ENCODE assay signal across 21 cellular contexts in genomic region chr3:67227030-67227429, GRCh38.
A peak's percentile ranks its signal among the peaks of the same experiment; 100 is the strongest.
DNase-seq lines count a peak whose midpoint lies in the region; ATAC-seq, FAIRE-seq and TF ChIP-seq lines count a peak whose summit lies in the region.
"Had no signal": no experiment of that assay in that cellular context is flagged by ENCODE, and none has a peak within 500 bp of the region (broad histone marks: within the 10 kb centered on the region; RNA-seq: fewer than 3 reads in every experiment).

No MANE protein-coding gene starts in this region.

- no peak for TF ChIP-seq EP300 in HepG2 (IDR thresholded peaks at IDR 0.05; ENCODE audit: low read depth in 2 of 2, low read length in 2 of 2)
- no peak for TF ChIP-seq EP300 in HepG2 (CRISPR knock-in tag; IDR thresholded peaks at IDR 0.05; ENCODE audit: borderline replicate concordance)

- WGBS in liver: 30% methylated on average over 1 of the region's 1 CpG
- 0% methylated on average over 1 of the region's 1 CpG for WGBS in HepG2 (ENCODE audit: low lambda C conversion rate)
- 40% methylated on average over 1 of the region's 1 CpG for WGBS in right cardiac atrium

- CTCF ChIA-PET in HepG2 (lab: Yijun Ruan, JAX; ENCODE audit: low intra/inter-chr PET ratio, low total read pairs): no interaction called here

- no peak for TF ChIP-seq RAD21 in liver (IDR thresholded peaks at IDR 0.05)
- no peak for TF ChIP-seq RAD21 in HepG2 (CRISPR knock-in tag; IDR thresholded peaks at IDR 0.05)

- H3K36me3 ChIP-seq in liver (ENCODE audit: control insufficient read depth in 4 of 4, insufficient read depth in 3 of 4, low read depth in 1 of 4, low read length in 3 of 4) (no peaks in the 10 kb centered on the region), HepG2 (replicated peaks in 1 of 2; ENCODE audit: control insufficient read depth in 1 of 2, insufficient read depth in 2 of 2, low read length in 2 of 2) (no peaks in the 10 kb centered on the region), parathyroid adenoma (ENCODE audit: control insufficient read depth, insufficient read depth, low read length) (no peaks in the 10 kb centered on the region)
- H3K36me3 ChIP-seq: BLaER1 treated with 17β-estradiol and CSF1 and Interleukin-3, amounts not matched to agents 10 nM and 100 nM had no signal

- BruUV-seq in HepG2 (replicated peaks; lab: Mats Ljungman, UMichigan): no TSS peak

- TF ChIP-seq CTCF in liver (IDR thresholded peaks at IDR 0.05; ENCODE audit: low read depth, low read length, missing input control): no peak
- TF ChIP-seq CTCF in HepG2 (CRISPR knock-in tag; IDR thresholded peaks at IDR 0.05): no peak
- TF ChIP-seq CTCF in parathyroid adenoma (IDR thresholded peaks at IDR 0.05): no peak
- no peak for TF ChIP-seq CTCF in GM13976 (IDR thresholded peaks at IDR 0.05; ENCODE audit: borderline replicate concordance, control extremely low read depth, extremely low read depth, insufficient read depth, missing control alignments)

- ATAC-seq in HepG2 (no peak), right cardiac atrium (no peak)
- ATAC-seq: A549; CD8-positive, alpha-beta T cell had no signal

- no peak for FAIRE-seq in HepG2 (lab: Jason Lieb, UNC)
- FAIRE-seq: A549, D721Med, G401.6, GM12891, GM18507, GM19239 had no signal

- POLR2A ChIA-PET in HepG2 (lab: Yijun Ruan, JAX): no interaction called here

- no peaks in the 10 kb centered on the region for H3K9me3 ChIP-seq in liver (ENCODE audit: control insufficient read depth in 4 of 4, low read length in 3 of 4)
- H3K9me3 ChIP-seq in HepG2 (ENCODE audit: low read length): no peaks in the 10 kb centered on the region
- no peaks in the 10 kb centered on the region for H3K9me3 ChIP-seq in parathyroid adenoma (ENCODE audit: control insufficient read depth, low read length)
- no peaks in the 10 kb centered on the region for H3K9me3 ChIP-seq in right cardiac atrium (ENCODE audit: control insufficient read depth, low read length)
- H3K9me3 ChIP-seq: A549; BLaER1 treated with 17β-estradiol and CSF1 and Interleukin-3, amounts not matched to agents 10 nM and 100 nM; Caco-2 had no signal

- in situ Hi-C loops in HepG2 (cut with HindIII; ENCODE audit: extremely low pct_ligation_motif_present, low pct_unique_long_range_greater_than_20kb): no loop called here
- in situ Hi-C loops in GM13976 (cut with MboI; ENCODE audit: low sequenced_read_pairs, unreplicated experiment): no loop called here

- H3K9ac ChIP-seq in liver (ENCODE audit: low read depth in 1 of 2, low read length in 2 of 2): no peak overlapping the region
- no peak overlapping the region for H3K9ac ChIP-seq in HepG2 (ENCODE audit: insufficient read depth, low read depth, low read length)
- no peak overlapping the region for H3K9ac ChIP-seq in parathyroid adenoma
- H3K9ac ChIP-seq: BLaER1 treated with 17β-estradiol and CSF1 and Interleukin-3, amounts not matched to agents 10 nM and 100 nM had no signal

- H3K4me3 ChIP-seq in liver (ENCODE audit: low read depth in 1 of 3, low read length in 3 of 3) (no peak overlapping the region), HepG2 (replicated peaks in 1 of 3; ENCODE audit: insufficient read depth in 1 of 3, low read depth in 2 of 3, low read length in 3 of 3) (no peak overlapping the region), parathyroid adenoma (ENCODE audit: low read depth, low read length) (no peak overlapping the region), right cardiac atrium (ENCODE audit: low read length) (no peak overlapping the region)
- H3K4me3 ChIP-seq: A549; BLaER1 treated with 17β-estradiol and CSF1 and Interleukin-3, amounts not matched to agents 10 nM and 100 nM had no signal

- H3K4me2 ChIP-seq in HepG2 (ENCODE audit: low read depth, low read length) (no peak overlapping the region), parathyroid adenoma (ENCODE audit: low read length) (no peak overlapping the region)
- H3K4me2 ChIP-seq: A549; BLaER1 treated with 17β-estradiol and CSF1 and Interleukin-3, amounts not matched to agents 10 nM and 100 nM had no signal

- H3K27ac ChIP-seq in liver (ENCODE audit: low read depth in 1 of 2, low read length in 2 of 2) (no peak overlapping the region), HepG2 (ENCODE audit: extremely low read length, insufficient read depth, low read length) (no peak overlapping the region), parathyroid adenoma (peak overlapping the region; percentile 46), right cardiac atrium (ENCODE audit: low read length) (no peak overlapping the region)
- H3K27ac ChIP-seq: 22Rv1; A549; BLaER1 treated with 17β-estradiol and CSF1 and Interleukin-3, amounts not matched to agents 10 nM and 100 nM; C4-2B had no signal

- H3K27me3 ChIP-seq in liver (ENCODE audit: control insufficient read depth in 4 of 4, insufficient read depth in 4 of 4, low read length in 3 of 4): no peaks in the 10 kb centered on the region
- no peaks in the 10 kb centered on the region; a peak in 1 of 5 replicates for H3K27me3 ChIP-seq in HepG2 (ENCODE audit: control insufficient read depth in 1 of 2, insufficient read depth in 2 of 2, low read length in 2 of 2)
- no peaks in the 10 kb centered on the region for H3K27me3 ChIP-seq in parathyroid adenoma (ENCODE audit: control insufficient read depth, insufficient read depth, low read length)
- no peaks in the 10 kb centered on the region for H3K27me3 ChIP-seq in right cardiac atrium (ENCODE audit: control insufficient read depth, insufficient read depth)
- H3K27me3 ChIP-seq: BLaER1 treated with 17β-estradiol and CSF1 and Interleukin-3, amounts not matched to agents 10 nM and 100 nM had no signal

- intact Hi-C loops in HepG2 (cut with micrococcal nuclease; ENCODE audit: unreplicated experiment) (no loop called here), right cardiac atrium (cut with DNase I) (no loop called here)

- DNase-seq in HepG2 (ENCODE audit: low spot score): no peak
- no peak for DNase-seq in right cardiac atrium
- no peak for DNase-seq in GM13976 (ENCODE audit: low spot score)
- DNase-seq: AML-193; Caco-2; Calu3; CD4-positive, alpha-beta T cell; CD8-positive, alpha-beta T cell; DMS79 treated with DMSO at 0.1 percent for 48 hours; GF-D8 had no signal

- H2AFZ ChIP-seq in HepG2 (ENCODE audit: low read length) (no peak overlapping the region), parathyroid adenoma (no peak overlapping the region)

- H3K4me1 ChIP-seq in liver (ENCODE audit: control insufficient read depth in 4 of 4, insufficient read depth in 4 of 4, low read length in 3 of 4): no peaks in the 10 kb centered on the region
- no peaks in the 10 kb centered on the region for H3K4me1 ChIP-seq in HepG2 (ENCODE audit: insufficient read depth, low read length)
- H3K4me1 ChIP-seq in parathyroid adenoma: peaks cover 62% of the 10 kb centered on the region
- no peaks in the 10 kb centered on the region for H3K4me1 ChIP-seq in right cardiac atrium (ENCODE audit: control insufficient read depth, insufficient read depth, low read length)
- H3K4me1 ChIP-seq: A549; BLaER1 treated with 17β-estradiol and CSF1 and Interleukin-3, amounts not matched to agents 10 nM and 100 nM; Caco-2 had no signal

- no peaks in the 10 kb centered on the region for H3K79me2 ChIP-seq in HepG2 (ENCODE audit: insufficient read depth, low read length)
- no peaks in the 10 kb centered on the region for H3K79me2 ChIP-seq in parathyroid adenoma

- no peaks in the 10 kb centered on the region for H4K20me1 ChIP-seq in HepG2 (ENCODE audit: insufficient read depth, low read length)
- H4K20me1 ChIP-seq: BLaER1 treated with 17β-estradiol and CSF1 and Interleukin-3, amounts not matched to agents 10 nM and 100 nM had no signal

- no peak for TF ChIP-seq POLR2A in HepG2 (IDR thresholded peaks at IDR 0.05; ENCODE audit: insufficient read depth in 1 of 2, low read depth in 2 of 2, low read length in 2 of 2)

TF ChIP-seq in HepG2, 621 proteins besides CTCF, POLR2A, EP300 and RAD21:
- TF ChIP-seq NAIF1 (CRISPR knock-in tag; IDR thresholded peaks at IDR 0.05; ENCODE audit: borderline replicate concordance) (no peak), TBP (CRISPR knock-in tag; IDR thresholded peaks at IDR 0.05) (no peak)
